ENCODE assay signal across 21 cellular contexts in genomic region chr14:75702107-75702506, GRCh38. TPM values are rescaled to one million over a fixed set of nuclear protein-coding genes. Genes with fewer than 3 reads are reported as not detected.
DNase-seq lines count a peak whose midpoint lies in the region; ATAC-seq and TF ChIP-seq lines count a peak whose summit lies in the region.
"Had no signal": no experiment of that assay in that cellular context is flagged by ENCODE, and none has a peak within 500 bp of the region (broad histone marks: within the 10 kb centered on the region; RNA-seq: fewer than 3 reads in every experiment).

No MANE protein-coding gene starts in this region.

- no peak overlapping the region for H4K91ac ChIP-seq in mesenchymal stem cell (ENCODE audit: low read length)

- peak; percentile 54 for DNase-seq in astrocyte of the hippocampus (ENCODE audit: low read depth, low spot score)
- DNase-seq in mesenchymal stem cell = no peak
- DNase-seq in superior temporal gyrus (ENCODE audit: extremely low spot score) = peak; percentile 9
- DNase-seq in testis = no peak
- DNase-seq in stimulated activated CD8-positive, alpha-beta memory T cell treated with anti-CD3 and anti-CD28 coated beads, Interleukin-4, amount 100 ng/mL, for 48 hours = no peak
- DNase-seq: activated CD4-positive, alpha-beta T cell treated with anti-CD3 and anti-CD28 coated beads for 1 hour; activated CD8-positive, alpha-beta T cell treated with anti-CD3 and anti-CD28 coated beads, Interleukin-2, amount 10 ng/mL, durations not matched to agents 7 days and 5 days; cerebellar nuclear complex; COR-L47; DMS79; glutamatergic neuron; Kasumi-1; NCI-H1436; NCI-H2107; NCI-H510A; stimulated activated CD4-positive, alpha-beta T cell treated with anti-CD3 and anti-CD28 coated beads, Interleukin-2, amount 100 ng/mL, for 24 hours had no signal

- H3K4me1 ChIP-seq in gastroesophageal sphincter = peaks cover 7 to 22% (median 8%) of the 10 kb centered on the region in 3 donors
- H3K4me1 ChIP-seq in mesenchymal stem cell (ENCODE audit: control insufficient read depth, insufficient read depth, low read depth, low read length) = peaks cover 1% of the 10 kb centered on the region
- H3K4me1 ChIP-seq in testis = peaks cover 8% of the 10 kb centered on the region

- H3K79me1 ChIP-seq in mesenchymal stem cell (replicated peaks; ENCODE audit: low read length, poor library complexity, severe bottlenecking) = peaks cover 5% of the 10 kb centered on the region

- H3K27ac ChIP-seq in gastroesophageal sphincter (peak overlapping the region; percentile 40 to 73 (median 57)), mesenchymal stem cell (ENCODE audit: low read length, poor library complexity, severe bottlenecking) (no peak overlapping the region), testis (no peak overlapping the region)
- H3K27ac ChIP-seq: BLaER1 treated with 17β-estradiol and CSF1 and Interleukin-3, amounts not matched to agents 10 nM and 100 nM had no signal

- H3K36me3 ChIP-seq in gastroesophageal sphincter = peaks cover 0 to 35% of the 10 kb centered on the region in 2 donors
- peaks cover 7 to 54% of the 10 kb centered on the region in 2 experiments for H3K36me3 ChIP-seq in mesenchymal stem cell (ENCODE audit: control insufficient read depth in 1 of 2, insufficient read depth in 2 of 2, low read depth in 1 of 2, low read length in 2 of 2)
- H3K36me3 ChIP-seq in testis (ENCODE audit: low read depth, missing control alignments) = peaks cover 3% of the 10 kb centered on the region

- peak overlapping the region; percentile 59 for H3K9ac ChIP-seq in mesenchymal stem cell (ENCODE audit: low read length)
- H3K9ac ChIP-seq: BLaER1 treated with 17β-estradiol and CSF1 and Interleukin-3, amounts not matched to agents 10 nM and 100 nM had no signal

- no peak for TF ChIP-seq EP300 in gastroesophageal sphincter (IDR thresholded peaks at IDR 0.05)

- H3K9me3 ChIP-seq in gastroesophageal sphincter = no peaks in the 10 kb centered on the region
- no peaks in the 10 kb centered on the region for H3K9me3 ChIP-seq in mesenchymal stem cell (ENCODE audit: control insufficient read depth, low read length)
- no peaks in the 10 kb centered on the region for H3K9me3 ChIP-seq in testis

- H3K27me3 ChIP-seq in gastroesophageal sphincter (no peaks in the 10 kb centered on the region), mesenchymal stem cell (ENCODE audit: control insufficient read depth in 1 of 2, insufficient read depth in 1 of 2, low read length in 2 of 2) (no peaks in the 10 kb centered on the region), testis (no peaks in the 10 kb centered on the region)
- H3K27me3 ChIP-seq: BLaER1 treated with 17β-estradiol and CSF1 and Interleukin-3, amounts not matched to agents 10 nM and 100 nM had no signal

- no peak overlapping the region for H2BK120ac ChIP-seq in mesenchymal stem cell (ENCODE audit: low read depth, low read length)

- H2BK12ac ChIP-seq in mesenchymal stem cell (ENCODE audit: low read length in 2 of 2) = no peak overlapping the region

- WGBS in gastroesophageal sphincter (ENCODE audit: low coverage in 1 of 2), 2 donors = 32 to 34% methylated on average over 2 of the region's 2 CpGs
- 91% methylated on average over 2 of the region's 2 CpGs for WGBS in mesenchymal stem cell
- WGBS in testis, 2 donors = 45 to 56% methylated on average over 2 of the region's 2 CpGs

- intact Hi-C loops in testis (cut with DNase I; ENCODE audit: low total_unique reads) = no loop called here

- H2BK5ac ChIP-seq in mesenchymal stem cell (ENCODE audit: low read depth, low read length, poor library complexity, severe bottlenecking) = no peak overlapping the region

- no peak overlapping the region for H2AFZ ChIP-seq in mesenchymal stem cell (ENCODE audit: low read depth, low read length)

- H3K18ac ChIP-seq in mesenchymal stem cell (ENCODE audit: low read depth in 1 of 2, low read length in 2 of 2) = no peak overlapping the region

- TF ChIP-seq CTCF in gastroesophageal sphincter (IDR thresholded peaks at IDR 0.05) (no peak), testis (IDR thresholded peaks at IDR 0.05) (no peak)

- no peak overlapping the region for H2BK15ac ChIP-seq in mesenchymal stem cell (ENCODE audit: low read depth, poor library complexity, severe bottlenecking)

- H2AK5ac ChIP-seq in mesenchymal stem cell (ENCODE audit: low read length, severe bottlenecking) = no peak overlapping the region

- TF ChIP-seq POLR2A in gastroesophageal sphincter (IDR thresholded peaks at IDR 0.05) (no peak), GM18505 (IDR thresholded peaks at IDR 0.05; ENCODE audit: borderline replicate concordance, extremely low read depth, insufficient read depth, insufficient read length) (no peak), testis (IDR thresholded peaks at IDR 0.05) (no peak)

- no peak overlapping the region for H3K23ac ChIP-seq in mesenchymal stem cell (ENCODE audit: low read length in 2 of 2)

- H3K4me3 ChIP-seq in gastroesophageal sphincter = no peak overlapping the region
- no peak overlapping the region for H3K4me3 ChIP-seq in mesenchymal stem cell (ENCODE audit: insufficient read depth in 1 of 2, low read depth in 1 of 2, low read length in 2 of 2)
- H3K4me3 ChIP-seq in testis = no peak overlapping the region
- H3K4me3 ChIP-seq: BLaER1 treated with 17β-estradiol and CSF1 and Interleukin-3, amounts not matched to agents 10 nM and 100 nM had no signal

- H3K14ac ChIP-seq in mesenchymal stem cell (ENCODE audit: low read length in 2 of 2) = no peak overlapping the region

- H4K8ac ChIP-seq in mesenchymal stem cell (ENCODE audit: low read length) = no peak overlapping the region

- ATAC-seq in gastroesophageal sphincter = no peak
- ATAC-seq in GM18505 (IDR thresholded peaks at IDR 0.05; ENCODE audit: unreplicated experiment) = no peak
- ATAC-seq in GM21786 (IDR thresholded peaks at IDR 0.05; ENCODE audit: unreplicated experiment) = no peak
- ATAC-seq: activated CD8-positive, alpha-beta T cell treated with anti-CD3 and anti-CD28 coated beads, Interleukin-2, amount 10 ng/mL, durations not matched to agents 7 days and 5 days; HepG2 had no signal

- H3K4ac ChIP-seq in mesenchymal stem cell (ENCODE audit: low read depth in 1 of 2, low read length in 2 of 2) = no peak overlapping the region

- H3K4me2 ChIP-seq in mesenchymal stem cell (ENCODE audit: low read length, poor library complexity, severe bottlenecking) = no peak overlapping the region
- H3K4me2 ChIP-seq: BLaER1 treated with 17β-estradiol and CSF1 and Interleukin-3, amounts not matched to agents 10 nM and 100 nM had no signal

RNA-seq across cellular contexts. Expression of gene TTLL5, which starts 41.1 kb away (rescaled TPM):
- total RNA-seq in gastroesophageal sphincter = 10 to 100 TPM; 18.1 to 30.0 (median 22.1) TPM
- 18.6 TPM for polyA plus RNA-seq in mesenchymal stem cell (2013, experiment 1 of 2)
- 17.5 TPM for polyA plus RNA-seq in mesenchymal stem cell (2013, experiment 2 of 2)
- total RNA-seq in testis = 100 to 1,000 TPM; 112 to 155 TPM
- 318 TPM for polyA plus RNA-seq in testis (ENCODE audit: insufficient read depth, low read depth, low replicate concordance)

RNA-seq across cellular contexts. Expression of gene ERG28, which starts 41.4 kb away (rescaled TPM):
- total RNA-seq in gastroesophageal sphincter (10 to 100 TPM in 1 of 4 donors, 1 to 10 TPM in 3; 6.2 to 13.4 (median 7.0) TPM), testis (10 to 100 TPM; 60.0 to 64.4 TPM)
- 84.7 TPM for polyA plus RNA-seq in mesenchymal stem cell (2013, experiment 1 of 2)
- polyA plus RNA-seq in mesenchymal stem cell (2013, experiment 2 of 2) = 84.6 TPM
- polyA plus RNA-seq in testis (ENCODE audit: insufficient read depth, low read depth, low replicate concordance) = 103 TPM

Comparison
In these comparisons a context has a peak if more than half of its experiments do, and no peak if none do; other contexts are left out.
1. DNase-seq: peak in astrocyte of the hippocampus (single experiment) and superior temporal gyrus (single experiment); none in mesenchymal stem cell (single experiment), testis (single experiment) and stimulated activated CD8-positive, alpha-beta memory T cell treated with anti-CD3 and anti-CD28 coated beads, Interleukin-4, amount 100 ng/mL, for 48 hours (single experiment).
2. H3K27ac ChIP-seq: peak in gastroesophageal sphincter (4 of 4); none in mesenchymal stem cell (single experiment) and testis (0 of 2).
3. RNA of gene ERG28, which starts 41.4 kb away (total RNA-seq): 60.0 to 64.4 TPM in testis; 6.2 to 13.4 TPM in gastroesophageal sphincter; every median in the first group is over 4 times any median in the second.